Comparison of ENCODE assay signal across 9 cellular contexts in the genomic region with DNA sequence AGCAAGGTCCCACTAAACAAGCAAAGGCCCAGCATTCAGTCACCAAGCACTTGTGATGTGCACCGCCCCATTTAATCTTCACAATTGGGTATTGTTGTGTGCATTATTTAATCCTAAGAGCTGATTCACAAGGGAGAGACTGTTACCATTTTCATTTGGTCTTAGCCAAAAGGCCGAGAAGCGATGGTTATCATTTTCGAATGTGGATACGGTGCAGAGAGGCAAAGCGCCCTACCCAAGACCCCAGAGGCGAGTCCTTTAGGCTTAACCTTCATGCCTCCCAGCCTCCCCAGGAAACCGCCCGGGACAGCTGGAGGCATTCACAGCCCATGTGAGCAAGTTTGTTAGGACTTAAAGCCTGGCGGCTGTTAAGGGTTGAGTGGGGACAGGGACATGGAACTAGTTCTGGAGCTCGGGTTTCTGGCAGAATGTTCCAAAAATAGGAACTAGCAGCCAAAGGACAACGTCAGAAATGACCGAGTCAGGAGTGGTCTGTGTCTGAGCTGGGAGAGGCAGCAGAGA. TPM values are rescaled to one million over a fixed set of nuclear protein-coding genes. Genes with fewer than 3 reads are reported as not detected.
DNase-seq lines count a peak whose midpoint lies in the region; ATAC-seq, FAIRE-seq and TF ChIP-seq lines count a peak whose summit lies in the region.
"Had no signal": no experiment of that assay in that cellular context is flagged by ENCODE, and none has a peak within 500 bp of the region (broad histone marks: within the 10 kb centered on the region; RNA-seq: fewer than 3 reads in every experiment).

No MANE protein-coding gene starts in this region.

- no peak for FAIRE-seq in H1 (lab: Jason Lieb, UNC)

- no peak overlapping the region for H3K14ac ChIP-seq in H1 (ENCODE audit: insufficient read length)

- no peak overlapping the region for H3K27ac ChIP-seq in H1 (ENCODE audit: low read depth, low read length)

- no peak overlapping the region for H3K23ac ChIP-seq in H1 (ENCODE audit: insufficient read length)

- no peaks in the 10 kb centered on the region for H3K36me3 Mint-ChIP-seq in activated naive CD4-positive, alpha-beta T cell treated with anti-CD3 and anti-CD28 coated beads, Interleukin-2, amount 10 ng/mL, durations not matched to agents 7 days and 5 days

- no peak overlapping the region for H3K4me3 ChIP-seq in H1 (ENCODE audit: extremely low read depth in 1 of 4, insufficient read depth in 2 of 4, low read depth in 3 of 4, low read length in 4 of 4)
- H3K4me3 ChIP-seq: GM23338 had no signal

- DNase-seq in NCI-H345 (lab: John Stamatoyannopoulos, UW) (peak; percentile 85), H1 (ENCODE audit: low read depth in 1 of 2, low spot score in 2 of 2) (no peak), medulla oblongata (ENCODE audit: extremely low spot score) (peak; percentile 88), superior temporal gyrus (ENCODE audit: extremely low spot score) (peak; percentile 84), LoVo (ENCODE audit: low spot score) (no peak), NCI-H774 (lab: John Stamatoyannopoulos, UW) (no peak)
- no peak for DNase-seq in activated naive CD4-positive, alpha-beta T cell treated with anti-CD3 and anti-CD28 coated beads, Interleukin-2, amount 10 ng/mL, durations not matched to agents 7 days and 5 days

- H3K9me3 ChIP-seq in H1 (ENCODE audit: insufficient read depth in 2 of 2, low read depth in 1 of 2, low read length in 1 of 2), result no peaks in the 10 kb centered on the region

- H3K4me3 Mint-ChIP-seq in activated naive CD4-positive, alpha-beta T cell treated with anti-CD3 and anti-CD28 coated beads, Interleukin-2, amount 10 ng/mL, durations not matched to agents 7 days and 5 days, result no peak overlapping the region
- H3K4me3 Mint-ChIP-seq: GM23338 had no signal

- no peak overlapping the region for H4K5ac ChIP-seq in H1 (ENCODE audit: insufficient read length, low read depth, low read length)

- H3K23me2 ChIP-seq in H1 (ENCODE audit: low read depth, low read length), result peaks cover 9% of the 10 kb centered on the region; the same call in 1 of the 2 replicates

- H2BK12ac ChIP-seq in H1 (ENCODE audit: low read depth, low read length), result no peak overlapping the region

- no peak for TF ChIP-seq CTCF in H1 (IDR thresholded peaks at IDR 0.05; ENCODE audit: control extremely low read depth in 1 of 3, insufficient read depth in 1 of 3, low read depth in 1 of 3, low read length in 3 of 3)

- no peak overlapping the region for H2BK5ac ChIP-seq in H1 (ENCODE audit: low read depth, low read length)

- no peak overlapping the region for H3K4me2 ChIP-seq in H1 (ENCODE audit: insufficient read depth in 1 of 2, low read depth in 2 of 2, low read length in 2 of 2)
- H3K4me2 ChIP-seq: GM23338 had no signal

- no peak for ATAC-seq in GM21737 (IDR thresholded peaks at IDR 0.05; ENCODE audit: unreplicated experiment)
- ATAC-seq: GM23338 had no signal

- H3K27ac Mint-ChIP-seq in activated naive CD4-positive, alpha-beta T cell treated with anti-CD3 and anti-CD28 coated beads, Interleukin-2, amount 10 ng/mL, durations not matched to agents 7 days and 5 days, result no peak overlapping the region
- H3K27ac Mint-ChIP-seq: GM23338 had no signal

- 64% methylated on average over 13 of the region's 13 CpGs; no CpG with 5 or more reads in 1 of the 2 experiments for WGBS in H1 (ENCODE audit: extremely low coverage in 1 of 2, insufficient coverage in 1 of 2, insufficient read length in 1 of 2, insufficient replicate concordance in 2 of 2, low coverage in 1 of 2, low lambda C conversion rate in 2 of 2, missing lambda C conversion rate in 1 of 2), 2 experiments

- peaks cover 0 to 10% (median 8%) of the 10 kb centered on the region in 4 experiments; a peak in 5 of 7 replicates for H3K27me3 ChIP-seq in H1 (replicated peaks in 1 of 4; ENCODE audit: control insufficient read depth in 3 of 4, extremely low read depth in 1 of 4, insufficient read depth in 3 of 4, low read length in 3 of 4)

- POLR2A ChIA-PET in H1 (lab: Charles Lee; ENCODE audit: partially characterized antibody), result interaction anchor here (1.0 to 1.6 kb wide), 2 partner anchors 25 to 38 kb away, joined by 4 read pairs; a partner anchor contains a TSS

- no peak overlapping the region for H3K18ac ChIP-seq in H1 (ENCODE audit: extremely low read depth, low read length)

- H2BK120ac ChIP-seq in H1 (replicated peaks; ENCODE audit: low read depth, low read length), result no peak overlapping the region

- peaks cover 10% of the 10 kb centered on the region for H3K4me1 Mint-ChIP-seq in activated naive CD4-positive, alpha-beta T cell treated with anti-CD3 and anti-CD28 coated beads, Interleukin-2, amount 10 ng/mL, durations not matched to agents 7 days and 5 days

- no peak overlapping the region for H2AK5ac ChIP-seq in H1 (ENCODE audit: low read depth, low read length)

- H3K27me3 Mint-ChIP-seq in activated naive CD4-positive, alpha-beta T cell treated with anti-CD3 and anti-CD28 coated beads, Interleukin-2, amount 10 ng/mL, durations not matched to agents 7 days and 5 days, result peaks cover 74% of the 10 kb centered on the region

- H4K8ac ChIP-seq in H1 (ENCODE audit: extremely low read depth, insufficient read depth, low read length), result peak overlapping the region; percentile 71; the same call in 1 of the 2 replicates

- no peak overlapping the region for H3K56ac ChIP-seq in H1 (replicated peaks; ENCODE audit: insufficient read length, low read depth, low read length)

- CTCF ChIA-PET in H1 (lab: Charles Lee; ENCODE audit: partially characterized antibody), result interaction anchor here (0.8 to 2.3 kb wide), 9 partner anchors 8 to 282 kb away, joined by 3 to 7 read pairs (median 4); no protein-coding TSS in a partner anchor
- CTCF ChIA-PET in activated naive CD4-positive, alpha-beta T cell treated with anti-CD3 and anti-CD28 coated beads, Interleukin-2, amount 10 ng/mL, durations not matched to agents 7 days and 5 days (lab: Charles Lee), result interaction anchor here (1.1 to 2.1 kb wide), 4 partner anchors 10 to 282 kb away, joined by 3 to 7 read pairs (median 4); no protein-coding TSS in a partner anchor

- no peaks in the 10 kb centered on the region for H3K36me3 ChIP-seq in H1 (ENCODE audit: control insufficient read depth in 2 of 4, insufficient read depth in 4 of 4, low read length in 3 of 4)

- H4K20me1 ChIP-seq in H1 (replicated peaks in 1 of 2; ENCODE audit: control insufficient read depth in 1 of 2, insufficient read depth in 2 of 2, low read length in 2 of 2), result no peaks in the 10 kb centered on the region

- peaks cover 5 to 10% (median 7%) of the 10 kb centered on the region in 4 experiments; a peak in 6 of 7 replicates for H3K4me1 ChIP-seq in H1 (replicated peaks in 1 of 4; ENCODE audit: control insufficient read depth in 3 of 4, insufficient read depth in 4 of 4, low read length in 3 of 4)

- TF ChIP-seq RAD21 in H1 (IDR thresholded peaks at IDR 0.05 in 1 of 2, conservative IDR thresholded peaks at IDR 0.05 in 1 of 2; ENCODE audit: low read depth in 2 of 2, low read length in 2 of 2), result no peak

- no peak overlapping the region for H2AFZ ChIP-seq in H1 (ENCODE audit: low read length)
- H2AFZ ChIP-seq: GM23338 had no signal

- no peak overlapping the region for H3K4ac ChIP-seq in H1 (replicated peaks; ENCODE audit: insufficient read length, low read depth, low read length)

- no peaks in the 10 kb centered on the region for H3K79me1 ChIP-seq in H1 (ENCODE audit: low read depth, low read length)

- peak overlapping the region; percentile 4 for H4K91ac ChIP-seq in H1 (replicated peaks; ENCODE audit: insufficient read length, low read length)

- no peak overlapping the region for H2BK20ac ChIP-seq in H1 (ENCODE audit: low read length)

- H2BK15ac ChIP-seq in H1 (ENCODE audit: low read length), result no peak overlapping the region

- no peak for TF ChIP-seq POLR2A in H1 (IDR thresholded peaks at IDR 0.05; ENCODE audit: control extremely low read depth in 1 of 2, low read depth in 2 of 2, low read length in 2 of 2)

- H3K9me3 Mint-ChIP-seq in activated naive CD4-positive, alpha-beta T cell treated with anti-CD3 and anti-CD28 coated beads, Interleukin-2, amount 10 ng/mL, durations not matched to agents 7 days and 5 days, result no peaks in the 10 kb centered on the region
- H3K9me3 Mint-ChIP-seq: GM23338 had no signal

- no peaks in the 10 kb centered on the region for H3K79me2 ChIP-seq in H1 (ENCODE audit: control insufficient read depth in 1 of 2, insufficient read depth in 2 of 2, low read length in 2 of 2)

- no peak for TF ChIP-seq EP300 in H1 (IDR thresholded peaks at IDR 0.05; ENCODE audit: borderline replicate concordance in 1 of 2, low read depth in 2 of 2, low read length in 2 of 2)

- H3K9ac ChIP-seq in H1 (replicated peaks in 1 of 4; ENCODE audit: extremely low read depth in 1 of 4, low read depth in 3 of 4, low read length in 3 of 4), result no peak overlapping the region

RNA-seq across cellular contexts. Expression of a gene that starts 13.0 kb away (rescaled TPM):
- total RNA-seq in H1 (2021; fragmentation: NEBNext Ultra II Directional; extraction: Animal tissue kit (Norgen Biotek cat#: 25700)), result 0.35 TPM in 1 of 2 replicates, not detected in the other
- 1.7 and 2.4 TPM in 2 replicates for polyA plus RNA-seq in H1 (2011; rRNA removed)
- polyA plus RNA-seq in H1 (2011; cell fraction: cytosol; rRNA removed), result 0.62 TPM
- 1.3 TPM for polyA plus RNA-seq in H1 (2011; cell fraction: nucleus; rRNA removed)
- polyA plus RNA-seq in H1 (2012, experiment 1 of 2), result 0.42 to 1.5 TPM (median 0.70 TPM) in 3 of 4 replicates, not detected in the other
- 0.41 TPM for polyA plus RNA-seq in H1 (2012, experiment 2 of 2)
- polyA plus RNA-seq in H1 (2013, experiment 1 of 2), result 0.39 TPM
- polyA plus RNA-seq in H1 (2013, experiment 2 of 2), result 0.18 TPM
- polyA minus RNA-seq in H1 (2011; rRNA and poly(A)+ RNA removed), result 0.39 and 0.54 TPM in 2 replicates
- polyA minus RNA-seq in H1 (2011; cell fraction: cytosol; rRNA and poly(A)+ RNA removed), result not detected
- polyA minus RNA-seq in H1 (2011; cell fraction: nucleus; rRNA and poly(A)+ RNA removed), result 0.80 TPM
- total RNA-seq: GM23338 had no signal

RNA-seq across cellular contexts. Expression of a gene that starts 31.0 kb away (rescaled TPM):
- 61.9 and 65.3 TPM in 2 replicates for total RNA-seq in H1 (2021; fragmentation: NEBNext Ultra II Directional; extraction: Animal tissue kit (Norgen Biotek cat#: 25700))
- 66.1 and 95.4 TPM in 2 replicates for polyA plus RNA-seq in H1 (2011; rRNA removed)
- polyA plus RNA-seq in H1 (2011; cell fraction: cytosol; rRNA removed), result 66.9 TPM
- 77.9 TPM for polyA plus RNA-seq in H1 (2011; cell fraction: nucleus; rRNA removed)
- 37.4 to 53.7 TPM (median 45.5 TPM) in 4 replicates for polyA plus RNA-seq in H1 (2012, experiment 1 of 2)
- 32.4 TPM for polyA plus RNA-seq in H1 (2012, experiment 2 of 2)
- polyA plus RNA-seq in H1 (2013, experiment 1 of 2), result 50.5 TPM
- polyA plus RNA-seq in H1 (2013, experiment 2 of 2), result 53.3 TPM
- 25.2 and 28.4 TPM in 2 replicates for polyA minus RNA-seq in H1 (2011; rRNA and poly(A)+ RNA removed)
- polyA minus RNA-seq in H1 (2011; cell fraction: cytosol; rRNA and poly(A)+ RNA removed), result 27.8 TPM
- polyA minus RNA-seq in H1 (2011; cell fraction: nucleus; rRNA and poly(A)+ RNA removed), result 14.2 TPM

RNA-seq across cellular contexts. Expression of a gene that starts 38.0 kb away (rescaled TPM):
- total RNA-seq in H1 (2021; fragmentation: NEBNext Ultra II Directional; extraction: Animal tissue kit (Norgen Biotek cat#: 25700)), result 18.6 and 21.1 TPM in 2 replicates
- polyA plus RNA-seq in H1 (2011; rRNA removed), result 8.5 and 13.9 TPM in 2 replicates
- 17.4 TPM for polyA plus RNA-seq in H1 (2011; cell fraction: cytosol; rRNA removed)
- polyA plus RNA-seq in H1 (2011; cell fraction: nucleus; rRNA removed), result 24.8 TPM
- 16.7 to 22.0 TPM (median 17.2 TPM) in 4 replicates for polyA plus RNA-seq in H1 (2012, experiment 1 of 2)
- polyA plus RNA-seq in H1 (2012, experiment 2 of 2), result 3.2 TPM
- 11.9 TPM for polyA plus RNA-seq in H1 (2013, experiment 1 of 2)
- 10.8 TPM for polyA plus RNA-seq in H1 (2013, experiment 2 of 2)
- polyA minus RNA-seq in H1 (2011; rRNA and poly(A)+ RNA removed), result 13.2 and 19.9 TPM in 2 replicates
- 13.9 TPM for polyA minus RNA-seq in H1 (2011; cell fraction: cytosol; rRNA and poly(A)+ RNA removed)
- polyA minus RNA-seq in H1 (2011; cell fraction: nucleus; rRNA and poly(A)+ RNA removed), result 16.4 TPM

Comparison
In these comparisons a context has a peak if more than half of its experiments do, and no peak if none do; other contexts are left out.
1. DNase-seq: peak in NCI-H345 (single experiment), medulla oblongata (single experiment) and superior temporal gyrus (single experiment); none in H1 (0 of 2), LoVo (single experiment), activated naive CD4-positive, alpha-beta T cell treated with anti-CD3 and anti-CD28 coated beads, Interleukin-2, amount 10 ng/mL, durations not matched to agents 7 days and 5 days (single experiment) and NCI-H774 (single experiment).